11 cellular contexts compared by ENCODE assay signal in genomic region chr2:195649629-195650190, GRCh38. TPM values are rescaled to one million over a fixed set of nuclear protein-coding genes. Genes with fewer than 3 reads are reported as not detected.
DNase-seq lines count a peak whose midpoint lies in the region; ATAC-seq and TF ChIP-seq lines count a peak whose summit lies in the region.
"Had no signal": no experiment of that assay in that cellular context is flagged by ENCODE, and none has a peak within 500 bp of the region (broad histone marks: within the 10 kb centered on the region; RNA-seq: fewer than 3 reads in every experiment).

No MANE protein-coding gene starts in this region.

- ATAC-seq in GM18907 (IDR thresholded peaks at IDR 0.05; ENCODE audit: unreplicated experiment) (peak; percentile 29), HG02678 (IDR thresholded peaks at IDR 0.05; ENCODE audit: unreplicated experiment) (peak; percentile 13), lower lobe of right lung (no peak)

- WGBS in esophagus muscularis mucosa: 73% methylated on average over 6 of the region's 6 CpGs

- TF ChIP-seq EP300 in esophagus muscularis mucosa (IDR thresholded peaks at IDR 0.05): no peak

- H3K9me3 ChIP-seq in lower lobe of right lung: no peaks in the 10 kb centered on the region
- H3K9me3 ChIP-seq in esophagus muscularis mucosa: no peaks in the 10 kb centered on the region

- H3K27me3 ChIP-seq in lower lobe of right lung (ENCODE audit: low read depth): no peaks in the 10 kb centered on the region
- no peaks in the 10 kb centered on the region for H3K27me3 ChIP-seq in esophagus muscularis mucosa

- peak; percentile 54 to 56 for DNase-seq in Kasumi-1 (lab: John Stamatoyannopoulos, UW)
- DNase-seq in lower lobe of right lung: no peak
- DNase-seq in foreskin melanocyte: no peak
- no peak for DNase-seq in NCI-H2081 (lab: John Stamatoyannopoulos, UW)
- DNase-seq in esophagus muscularis mucosa (ENCODE audit: extremely low spot score): no peak
- no peak for DNase-seq in GOT3 (lab: John Stamatoyannopoulos, UW)
- DNase-seq: activated CD4-positive, alpha-beta memory T cell treated with anti-CD3 and anti-CD28 coated beads for 36 hours; cerebellar nuclear complex; retina had no signal

- H3K36me3 ChIP-seq in lower lobe of right lung (no peaks in the 10 kb centered on the region), esophagus muscularis mucosa (no peaks in the 10 kb centered on the region)

- intact Hi-C loops in lower lobe of right lung (cut with DNase I) (no loop called here), esophagus muscularis mucosa (cut with DNase I) (no loop called here)

- no peak for TF ChIP-seq POLR2A in esophagus muscularis mucosa (IDR thresholded peaks at IDR 0.05; ENCODE audit: low read depth)

- no peak overlapping the region for H3K4me3 ChIP-seq in lower lobe of right lung
- H3K4me3 ChIP-seq in esophagus muscularis mucosa: no peak overlapping the region

- no peak for TF ChIP-seq CTCF in lower lobe of right lung (IDR thresholded peaks at IDR 0.05)
- no peak for TF ChIP-seq CTCF in esophagus muscularis mucosa (IDR thresholded peaks at IDR 0.05)

- H3K27ac ChIP-seq in lower lobe of right lung: peak overlapping the region; percentile 9
- no peak overlapping the region for H3K27ac ChIP-seq in esophagus muscularis mucosa (replicated peaks in 1 of 4)

- H3K4me1 ChIP-seq in lower lobe of right lung (peaks cover 7% of the 10 kb centered on the region), esophagus muscularis mucosa (no peaks in the 10 kb centered on the region)

RNA-seq across cellular contexts. Expression of gene SLC39A10, which starts 7.3 kb away (rescaled TPM):
- 37.2 TPM for total RNA-seq in lower lobe of right lung
- total RNA-seq in esophagus muscularis mucosa: 1 to 10 TPM; 7.1 to 9.5 (median 8.3) TPM

Comparison
In these comparisons a context has a peak if more than half of its experiments do, and no peak if none do; other contexts are left out.
1. ATAC-seq: peak in GM18907 (single experiment) and HG02678 (single experiment); none in lower lobe of right lung (0 of 2).
2. DNase-seq: peak in Kasumi-1 (2 of 2); none in lower lobe of right lung (single experiment), foreskin melanocyte (single experiment), NCI-H2081 (0 of 2), esophagus muscularis mucosa (single experiment) and GOT3 (single experiment).